In the genomic region with DNA sequence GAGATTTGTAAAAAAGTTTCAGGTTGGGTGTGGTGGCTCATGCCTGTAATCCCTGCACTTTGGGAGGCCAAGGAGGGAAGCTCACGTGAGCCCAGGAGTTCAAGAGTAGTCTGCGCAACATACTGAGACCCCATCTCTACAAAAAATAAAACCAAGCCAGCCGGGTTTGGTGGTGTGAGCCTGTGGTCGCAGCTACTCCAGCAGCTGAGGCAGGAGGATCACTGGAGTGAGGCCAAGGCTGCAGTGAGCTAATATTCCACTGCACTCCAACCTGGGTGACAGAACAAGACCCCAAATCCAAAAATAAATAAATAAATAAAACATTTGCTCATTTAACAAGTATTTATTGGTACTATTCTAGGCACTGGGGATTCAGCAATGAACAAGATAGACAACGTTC, we compare ENCODE assay signal across 10 cellular contexts. TPM values are rescaled to one million over a fixed set of nuclear protein-coding genes. Genes with fewer than 3 reads are reported as not detected.
DNase-seq lines count a peak whose midpoint lies in the region; ATAC-seq and TF ChIP-seq lines count a peak whose summit lies in the region.
"Had no signal": no experiment of that assay in that cellular context is flagged by ENCODE, and none has a peak within 500 bp of the region (broad histone marks: within the 10 kb centered on the region; RNA-seq: fewer than 3 reads in every experiment).

No MANE protein-coding gene starts in this region.

- H3K4me1 ChIP-seq in breast epithelium (peaks cover 3 to 23% of the 10 kb centered on the region in 2 donors), iPS-18a (ENCODE audit: control insufficient read depth, low read depth, low read length) (peaks cover 5% of the 10 kb centered on the region)

- H3K4me3 ChIP-seq in breast epithelium (peak overlapping the region in 1 of 3 donors; percentile 88), iPS-18a (ENCODE audit: low read length) (peak overlapping the region; percentile 76)

- no TSS peak for BruUV-seq in MCF 10A (replicated peaks; lab: Mats Ljungman, UMichigan)

- peak overlapping the region; percentile 99 for H3K4me3 Mint-ChIP-seq in MCF 10A (ENCODE audit: unreplicated experiment)
- peak overlapping the region; percentile 99 for H3K4me3 Mint-ChIP-seq in WTC11
- peak overlapping the region; percentile 87 to 93 for H3K4me3 Mint-ChIP-seq in stimulated activated naive CD8-positive, alpha-beta T cell treated with anti-CD3 and anti-CD28 coated beads, Interleukin-15, amount 100 ng/mL, for 72 hours

- H3K9ac ChIP-seq in iPS-18a (ENCODE audit: low read length), result no peak overlapping the region

- H3K36me3 ChIP-seq in breast epithelium (no peaks in the 10 kb centered on the region), iPS-18a (ENCODE audit: control insufficient read depth, low read depth, low read length) (peaks cover 9% of the 10 kb centered on the region)

- H3K27me3 ChIP-seq in breast epithelium, result no peaks in the 10 kb centered on the region
- no peaks in the 10 kb centered on the region for H3K27me3 ChIP-seq in iPS-18a (ENCODE audit: control insufficient read depth, insufficient read depth, low read length)
- H3K27me3 ChIP-seq: pancreas had no signal

- POLR2A ChIA-PET in MCF 10A (lab: Yijun Ruan, JAX), result interaction anchor here (1.0 to 9.9 kb wide), 8 partner anchors 7 to 371 kb away, joined by 4 to 202 read pairs (median 13); a partner anchor contains a TSS
- POLR2A ChIA-PET in WTC11 (lab: Charles Lee), result no interaction called here

- ATAC-seq in WTC11 (no peak), HG02759 (IDR thresholded peaks at IDR 0.05; ENCODE audit: unreplicated experiment) (no peak)
- ATAC-seq in stimulated activated naive CD8-positive, alpha-beta T cell treated with anti-CD3 and anti-CD28 coated beads, Interleukin-15, amount 100 ng/mL, for 72 hours, result no peak
- ATAC-seq: pancreas had no signal

- H3K36me3 Mint-ChIP-seq in MCF 10A (ENCODE audit: insufficient read depth, unreplicated experiment), result peaks cover 61% of the 10 kb centered on the region
- peaks cover 18% of the 10 kb centered on the region for H3K36me3 Mint-ChIP-seq in WTC11

- no peak for TF ChIP-seq POLR2A in breast epithelium (IDR thresholded peaks at IDR 0.05)

- H3K9me3 Mint-ChIP-seq in MCF 10A (ENCODE audit: unreplicated experiment), result no peaks in the 10 kb centered on the region
- H3K9me3 Mint-ChIP-seq in WTC11, result no peaks in the 10 kb centered on the region
- no peaks in the 10 kb centered on the region for H3K9me3 Mint-ChIP-seq in stimulated activated naive CD8-positive, alpha-beta T cell treated with anti-CD3 and anti-CD28 coated beads, Interleukin-15, amount 100 ng/mL, for 72 hours

- H3K27ac ChIP-seq in breast epithelium, result no peak overlapping the region
- H3K27ac ChIP-seq in iPS-18a (ENCODE audit: low read length), result no peak overlapping the region
- H3K27ac ChIP-seq: pancreas had no signal

- H3K27ac Mint-ChIP-seq in MCF 10A (ENCODE audit: low read depth, unreplicated experiment) (no peak overlapping the region), WTC11 (peak overlapping the region; percentile 55)
- no peak overlapping the region for H3K27ac Mint-ChIP-seq in stimulated activated naive CD8-positive, alpha-beta T cell treated with anti-CD3 and anti-CD28 coated beads, Interleukin-15, amount 100 ng/mL, for 72 hours

- no peaks in the 10 kb centered on the region for H3K27me3 Mint-ChIP-seq in MCF 10A (ENCODE audit: insufficient read depth, unreplicated experiment)
- no peaks in the 10 kb centered on the region for H3K27me3 Mint-ChIP-seq in WTC11 (ENCODE audit: low read depth)
- H3K27me3 Mint-ChIP-seq in stimulated activated naive CD8-positive, alpha-beta T cell treated with anti-CD3 and anti-CD28 coated beads, Interleukin-15, amount 100 ng/mL, for 72 hours, result no peaks in the 10 kb centered on the region

- TF ChIP-seq CTCF in MCF 10A (IDR thresholded peaks at IDR 0.05; ENCODE audit: unreplicated experiment) (no peak), breast epithelium (IDR thresholded peaks at IDR 0.05) (no peak), WTC11 (IDR thresholded peaks at IDR 0.05) (no peak)

- intact Hi-C loops in MCF 10A (cut with micrococcal nuclease), result no loop called here
- intact Hi-C loops in breast epithelium (cut with DNase I; ENCODE audit: low total_unique reads), result no loop called here

- no peak for DNase-seq in MCF 10A (ENCODE audit: unreplicated experiment)
- no peak for DNase-seq in breast epithelium (ENCODE audit: low spot score in 2 of 2)
- DNase-seq in WTC11 (ENCODE audit: low spot score), result no peak
- DNase-seq in stimulated activated naive CD8-positive, alpha-beta T cell treated with anti-CD3 and anti-CD28 coated beads, Interleukin-15, amount 100 ng/mL, for 72 hours, result no peak
- DNase-seq in activated gamma-delta T cell (lab: John Stamatoyannopoulos, UW), result no peak
- DNase-seq in SHP77 (lab: John Stamatoyannopoulos, UW), result no peak
- DNase-seq: NCI-H1105, pancreas had no signal

- H3K4me1 Mint-ChIP-seq in MCF 10A (ENCODE audit: insufficient read depth, unreplicated experiment) (peaks cover 30% of the 10 kb centered on the region), WTC11 (peaks cover 27% of the 10 kb centered on the region)
- H3K4me1 Mint-ChIP-seq in stimulated activated naive CD8-positive, alpha-beta T cell treated with anti-CD3 and anti-CD28 coated beads, Interleukin-15, amount 100 ng/mL, for 72 hours, result peaks cover 55% of the 10 kb centered on the region

- H3K9me3 ChIP-seq in breast epithelium, result no peaks in the 10 kb centered on the region
- no peaks in the 10 kb centered on the region for H3K9me3 ChIP-seq in iPS-18a (ENCODE audit: control insufficient read depth, low read depth, low read length)
- H3K9me3 ChIP-seq: pancreas had no signal

- CTCF ChIA-PET in MCF 10A (lab: Yijun Ruan, JAX), result interaction anchor here (0.8 to 1.0 kb wide), 3 partner anchors 24 to 106 kb away, joined by 3 to 4 read pairs (median 3); no protein-coding TSS in a partner anchor
- CTCF ChIA-PET in WTC11 (lab: Charles Lee), result no interaction called here

TF ChIP-seq in WTC11, 78 proteins besides CTCF, POLR2A, EP300 and RAD21 (continues in another document):
- TF ChIP-seq, protein P1, sequence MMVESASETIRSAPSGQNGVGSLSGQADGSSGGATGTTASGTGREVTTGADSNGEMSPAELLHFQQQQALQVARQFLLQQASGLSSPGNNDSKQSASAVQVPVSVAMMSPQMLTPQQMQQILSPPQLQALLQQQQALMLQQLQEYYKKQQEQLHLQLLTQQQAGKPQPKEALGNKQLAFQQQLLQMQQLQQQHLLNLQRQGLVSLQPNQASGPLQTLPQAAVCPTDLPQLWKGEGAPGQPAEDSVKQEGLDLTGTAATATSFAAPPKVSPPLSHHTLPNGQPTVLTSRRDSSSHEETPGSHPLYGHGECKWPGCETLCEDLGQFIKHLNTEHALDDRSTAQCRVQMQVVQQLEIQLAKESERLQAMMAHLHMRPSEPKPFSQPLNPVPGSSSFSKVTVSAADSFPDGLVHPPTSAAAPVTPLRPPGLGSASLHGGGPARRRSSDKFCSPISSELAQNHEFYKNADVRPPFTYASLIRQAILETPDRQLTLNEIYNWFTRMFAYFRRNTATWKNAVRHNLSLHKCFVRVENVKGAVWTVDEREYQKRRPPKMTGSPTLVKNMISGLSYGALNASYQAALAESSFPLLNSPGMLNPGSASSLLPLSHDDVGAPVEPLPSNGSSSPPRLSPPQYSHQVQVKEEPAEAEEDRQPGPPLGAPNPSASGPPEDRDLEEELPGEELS (CRISPR knock-in tag; IDR thresholded peaks at IDR 0.05), result no peak
- TF ChIP-seq, protein P2, sequence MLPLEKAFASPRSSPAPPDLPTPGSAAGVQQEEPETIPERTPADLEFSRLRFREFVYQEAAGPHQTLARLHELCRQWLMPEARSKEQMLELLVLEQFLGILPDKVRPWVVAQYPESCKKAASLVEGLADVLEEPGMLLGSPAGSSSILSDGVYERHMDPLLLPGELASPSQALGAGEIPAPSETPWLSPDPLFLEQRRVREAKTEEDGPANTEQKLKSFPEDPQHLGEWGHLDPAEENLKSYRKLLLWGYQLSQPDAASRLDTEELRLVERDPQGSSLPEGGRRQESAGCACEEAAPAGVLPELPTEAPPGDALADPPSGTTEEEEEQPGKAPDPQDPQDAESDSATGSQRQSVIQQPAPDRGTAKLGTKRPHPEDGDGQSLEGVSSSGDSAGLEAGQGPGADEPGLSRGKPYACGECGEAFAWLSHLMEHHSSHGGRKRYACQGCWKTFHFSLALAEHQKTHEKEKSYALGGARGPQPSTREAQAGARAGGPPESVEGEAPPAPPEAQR (CRISPR knock-in tag; IDR thresholded peaks at IDR 0.05), result no peak
- TF ChIP-seq NR2C2 (CRISPR knock-in tag; IDR thresholded peaks at IDR 0.05) (no peak), KAT7 (CRISPR knock-in tag; IDR thresholded peaks at IDR 0.05; ENCODE audit: borderline replicate concordance) (no peak), CBFB (CRISPR knock-in tag; IDR thresholded peaks at IDR 0.05; ENCODE audit: low read depth) (no peak), MXD4 (CRISPR knock-in tag; IDR thresholded peaks at IDR 0.05; ENCODE audit: borderline replicate concordance) (no peak), ELF4 (CRISPR knock-in tag; IDR thresholded peaks at IDR 0.05; ENCODE audit: low read depth) (no peak), NR3C1 (CRISPR knock-in tag; conservative IDR thresholded peaks at IDR 0.05; ENCODE audit: low read depth) (no peak)
- TF ChIP-seq, protein P3, sequence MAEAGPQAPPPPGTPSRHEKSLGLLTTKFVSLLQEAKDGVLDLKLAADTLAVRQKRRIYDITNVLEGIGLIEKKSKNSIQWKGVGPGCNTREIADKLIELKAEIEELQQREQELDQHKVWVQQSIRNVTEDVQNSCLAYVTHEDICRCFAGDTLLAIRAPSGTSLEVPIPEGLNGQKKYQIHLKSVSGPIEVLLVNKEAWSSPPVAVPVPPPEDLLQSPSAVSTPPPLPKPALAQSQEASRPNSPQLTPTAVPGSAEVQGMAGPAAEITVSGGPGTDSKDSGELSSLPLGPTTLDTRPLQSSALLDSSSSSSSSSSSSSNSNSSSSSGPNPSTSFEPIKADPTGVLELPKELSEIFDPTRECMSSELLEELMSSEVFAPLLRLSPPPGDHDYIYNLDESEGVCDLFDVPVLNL (CRISPR knock-in tag; IDR thresholded peaks at IDR 0.05; ENCODE audit: borderline replicate concordance, low read depth), result no peak

RNA-seq across cellular contexts. Expression of a gene that starts 1.5 kb away (rescaled TPM):
- total RNA-seq in MCF 10A (2022), result 13.1 and 19.5 TPM in 2 replicates
- 10 to 100 TPM; 25.1 to 37.0 (median 29.9) TPM for total RNA-seq in breast epithelium
- 45.9 to 47.9 TPM (median 45.9 TPM) in 3 replicates for total RNA-seq in WTC11 (2021)

RNA-seq across cellular contexts. Expression of a gene that starts 5.1 kb away (rescaled TPM):
- total RNA-seq in MCF 10A (2022) (84.2 and 112 TPM in 2 replicates), breast epithelium (10 to 100 TPM; 79.2 to 87.8 (median 84.2) TPM), WTC11 (2021) (50.5 to 59.1 TPM (median 53.2 TPM) in 3 replicates)

RNA-seq across cellular contexts. Expression of a gene that starts 31.1 kb away (rescaled TPM):
- total RNA-seq in MCF 10A (2022) (22.9 and 25.2 TPM in 2 replicates), breast epithelium (10 to 100 TPM; 30.7 to 37.7 (median 33.8) TPM), WTC11 (2021) (26.3 to 32.3 TPM (median 31.1 TPM) in 3 replicates)

RNA-seq across cellular contexts. Expression of a gene that starts 36.1 kb away (rescaled TPM):
- 78.0 and 97.9 TPM in 2 replicates for total RNA-seq in MCF 10A (2022)
- total RNA-seq in breast epithelium, result 10 to 100 TPM; 33.9 to 57.7 (median 50.1) TPM
- 64.2 to 74.2 TPM (median 64.5 TPM) in 3 replicates for total RNA-seq in WTC11 (2021)
